ENCODE assay signal across 14 cellular contexts in the genomic region with DNA sequence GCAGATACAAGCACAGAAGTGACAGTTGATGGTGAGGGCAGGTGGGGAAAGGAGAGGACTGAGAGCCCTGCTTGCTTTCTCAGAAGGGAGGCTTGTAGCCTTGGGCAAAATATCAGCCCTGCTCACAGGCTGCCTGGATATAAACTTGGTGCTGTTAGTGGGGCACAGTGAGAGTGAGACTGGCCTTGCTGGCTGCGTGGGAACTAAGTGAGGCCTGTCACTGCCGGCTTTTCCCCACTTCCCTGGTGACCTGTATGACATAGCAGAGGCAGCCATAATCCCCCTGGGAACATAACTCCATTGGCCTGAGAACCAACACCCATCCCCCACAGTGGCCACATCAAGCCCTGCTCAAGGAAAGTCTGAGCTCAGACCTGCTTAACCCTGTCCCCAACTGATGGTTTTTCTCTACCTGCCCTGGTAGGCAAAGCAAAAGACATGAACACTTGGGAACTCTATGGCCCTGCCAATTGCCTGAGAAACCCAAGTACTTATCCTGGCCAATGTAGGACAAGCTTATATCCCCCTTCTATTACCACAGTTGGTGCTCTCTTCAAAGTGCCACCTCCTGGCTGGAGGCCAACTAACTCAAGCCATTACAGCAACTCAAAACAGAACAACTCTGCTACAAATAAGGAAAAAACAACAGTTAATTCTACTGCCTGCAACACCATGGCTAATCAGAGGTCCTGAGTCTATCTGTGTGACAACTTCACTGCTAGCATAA.
"Had no signal": no experiment of that assay in that cellular context is flagged by ENCODE, and none has a peak within 500 bp of the region (broad histone marks: within the 10 kb centered on the region; RNA-seq: fewer than 3 reads in every experiment).

No MANE protein-coding gene starts in this region.

- H3K27me3 ChIP-seq: right lobe of liver, upper lobe of left lung had no signal

- H3K9me3 ChIP-seq: prostate gland, right lobe of liver had no signal

- DNase-seq: activated B cell treated with CpG ODN at 0.5 μM for 24 hours; activated CD4-positive, alpha-beta T cell treated with anti-CD3 and anti-CD28 coated beads, Interleukin-2, amount 10 ng/mL, durations not matched to agents 24 days and 14 days; activated naive CD4-positive, alpha-beta T cell treated with anti-CD3 and anti-CD28 coated beads, Interleukin-2, amount 10 ng/mL, durations not matched to agents 7 days and 5 days; effector CD4-positive, alpha-beta T cell; foreskin melanocyte; head of caudate nucleus; left colon; natural killer cell; occipital lobe; right lobe of liver; upper lobe of left lung had no signal

- H3K36me3 ChIP-seq: prostate gland, right lobe of liver, upper lobe of left lung had no signal

- H3K27ac ChIP-seq: coronary artery, prostate gland, right lobe of liver, upper lobe of left lung had no signal

- H3K4me3 ChIP-seq: coronary artery, prostate gland, right lobe of liver, upper lobe of left lung had no signal

- H3K4me1 ChIP-seq: prostate gland, right lobe of liver, upper lobe of left lung had no signal

- ATAC-seq: left colon; natural killer cell; right lobe of liver; stimulated activated memory B cell treated with anti-CD40 and anti-IgM and Interleukin-4, amounts not matched to agents 10 μg/mL and 1 μg/mL and 100 μg/mL, for 72 hours had no signal
